1 cellular context compared by ENCODE assay signal in genomic region chr6:69179681-69180080, GRCh38.
TF ChIP-seq lines count a peak whose summit lies in the region.

No MANE protein-coding gene starts in this region.

TF ChIP-seq in HepG2, 621 proteins besides CTCF, POLR2A, EP300 and RAD21 (continued from another document):
- TF ChIP-seq ZBTB33 (CRISPR knock-in tag; IDR thresholded peaks at IDR 0.05) = no peak
- TF ChIP-seq ZNF770 (CRISPR knock-in tag; IDR thresholded peaks at IDR 0.05) = no peak
